21 cellular contexts compared by ENCODE assay signal in the genomic region with DNA sequence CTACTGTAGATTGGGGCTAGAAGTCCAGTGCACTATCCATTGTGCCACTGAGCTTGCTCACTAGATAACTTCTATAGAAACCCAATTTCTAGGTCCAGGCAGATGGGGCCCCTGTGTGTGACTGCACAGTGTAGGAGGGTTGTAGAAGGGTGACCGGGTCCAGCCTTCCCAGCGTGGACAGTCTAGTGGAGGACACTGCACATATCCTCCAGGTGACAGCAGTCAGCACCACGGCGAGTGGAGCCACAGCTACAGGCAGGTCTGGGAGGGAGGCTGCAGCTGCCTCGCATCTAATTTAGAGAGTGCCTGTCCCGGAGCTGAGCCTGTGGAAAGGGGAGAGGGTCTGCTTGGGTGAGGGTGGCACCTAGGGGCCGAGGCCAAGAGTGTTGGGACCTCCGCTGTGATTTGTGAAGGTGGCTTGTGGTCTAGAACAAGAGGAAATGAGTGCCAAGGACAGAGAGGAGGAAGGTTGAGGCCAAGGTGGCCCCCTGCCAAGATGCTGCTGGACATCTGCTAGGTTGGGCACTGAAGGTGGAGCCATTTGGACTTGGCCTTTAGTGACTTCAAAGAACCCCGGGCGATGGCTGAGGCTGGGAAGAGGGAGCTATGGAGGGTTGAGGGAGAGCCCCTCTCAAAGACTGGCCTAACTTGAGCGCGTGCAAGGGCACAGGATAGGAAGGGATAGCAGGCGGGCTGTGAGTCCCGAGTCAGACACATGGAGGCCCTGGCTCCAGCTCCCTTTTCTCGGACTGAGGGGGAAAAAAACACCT. TPM values are rescaled to one million over a fixed set of nuclear protein-coding genes. Genes with fewer than 3 reads are reported as not detected.
DNase-seq lines count a peak whose midpoint lies in the region; ATAC-seq, FAIRE-seq and TF ChIP-seq lines count a peak whose summit lies in the region.
"Had no signal": no experiment of that assay in that cellular context is flagged by ENCODE, and none has a peak within 500 bp of the region (broad histone marks: within the 10 kb centered on the region; RNA-seq: fewer than 3 reads in every experiment).

No MANE protein-coding gene starts in this region.

- peak overlapping the region; percentile 88; the same call in 1 of the 2 replicates for H3K27ac Mint-ChIP-seq in WTC11
- H3K27ac Mint-ChIP-seq in stimulated activated effector memory CD8-positive, alpha-beta T cell treated with anti-CD3 and anti-CD28 coated beads, Interleukin-12 subunit alpha, Interleukin-12 subunit beta, amount 100 ng/mL, for 72 hours, result peak overlapping the region; percentile 77
- H3K27ac Mint-ChIP-seq in activated CD4-positive, alpha-beta T cell treated with anti-CD3 and anti-CD28 coated beads, Interleukin-2, amount 10 ng/mL, durations not matched to agents 24 days and 14 days, result no peak overlapping the region
- no peak overlapping the region for H3K27ac Mint-ChIP-seq in immature natural killer cell
- H3K27ac Mint-ChIP-seq: B cell; natural killer cell treated with Interleukin-12 subunit alpha and Interleukin-12 subunit beta and Interleukin-15 and Interleukin-18, amount 100 ng/mL, for 72 hours had no signal

- no peak overlapping the region for H3K9ac ChIP-seq in kidney (ENCODE audit: low read length in 2 of 2)

- TF ChIP-seq CTCF in WTC11 (IDR thresholded peaks at IDR 0.05) (no peak), kidney (IDR thresholded peaks at IDR 0.05; ENCODE audit: borderline replicate concordance, extremely low read depth, insufficient read depth) (no peak), mucosa of descending colon (IDR thresholded peaks at IDR 0.05) (no peak)

- peak; percentile 46 for DNase-seq in activated CD8-positive, alpha-beta memory T cell treated with anti-CD3 and anti-CD28 coated beads for 24 hours
- no peak for DNase-seq in activated CD8-positive, alpha-beta memory T cell treated with anti-CD3 and anti-CD28 coated beads, Interleukin-2, amount 50 U/mL, for 4 hours
- DNase-seq in WTC11 (ENCODE audit: low spot score) (no peak), kidney (peak; percentile 51), mucosa of descending colon (no peak), immature natural killer cell (no peak)
- no peak for DNase-seq in stimulated activated effector memory CD8-positive, alpha-beta T cell treated with anti-CD3 and anti-CD28 coated beads, Interleukin-12 subunit alpha, Interleukin-12 subunit beta, amount 100 ng/mL, for 72 hours (ENCODE audit: low spot score in 2 of 2)
- DNase-seq in activated CD4-positive, alpha-beta T cell treated with anti-CD3 and anti-CD28 coated beads, Interleukin-2, amount 10 ng/mL, durations not matched to agents 24 days and 14 days, result no peak
- DNase-seq: activated effector memory CD4-positive, alpha-beta T cell treated with Interleukin-2 at 50 U/mL for 16 hours; amygdala; COR-L47; gastrocnemius medialis; mesendoderm; NCI-H524 treated with DMSO at 0.1 percent for 48 hours; stomach; trophoblast cell had no signal

- H3K4me3 ChIP-seq in kidney (ENCODE audit: low read length in 2 of 2), result no peak overlapping the region
- no peak overlapping the region for H3K4me3 ChIP-seq in mucosa of descending colon
- H3K4me3 ChIP-seq: esophagus muscularis mucosa, gastrocnemius medialis, stomach had no signal

- H3K9me3 ChIP-seq in kidney (ENCODE audit: control insufficient read depth in 1 of 2, low read length in 2 of 2), result no peaks in the 10 kb centered on the region
- H3K9me3 ChIP-seq in mucosa of descending colon, result no peaks in the 10 kb centered on the region
- H3K9me3 ChIP-seq: esophagus muscularis mucosa, gastrocnemius medialis, stomach had no signal

- FAIRE-seq in kidney (lab: Jason Lieb, UNC), result no peak
- FAIRE-seq: A204.1 had no signal

- no peaks in the 10 kb centered on the region for H3K9me3 Mint-ChIP-seq in WTC11
- H3K9me3 Mint-ChIP-seq in stimulated activated effector memory CD8-positive, alpha-beta T cell treated with anti-CD3 and anti-CD28 coated beads, Interleukin-12 subunit alpha, Interleukin-12 subunit beta, amount 100 ng/mL, for 72 hours, result no peaks in the 10 kb centered on the region
- H3K9me3 Mint-ChIP-seq in activated CD4-positive, alpha-beta T cell treated with anti-CD3 and anti-CD28 coated beads, Interleukin-2, amount 10 ng/mL, durations not matched to agents 24 days and 14 days, result no peaks in the 10 kb centered on the region
- H3K9me3 Mint-ChIP-seq in immature natural killer cell, result no peaks in the 10 kb centered on the region
- H3K9me3 Mint-ChIP-seq: natural killer cell treated with Interleukin-12 subunit alpha and Interleukin-12 subunit beta and Interleukin-15 and Interleukin-18, amount 100 ng/mL, for 72 hours had no signal

- H3K36me3 ChIP-seq in kidney (ENCODE audit: control insufficient read depth in 1 of 2, insufficient read depth in 2 of 2, low read length in 2 of 2) (peaks cover 0 to 11% of the 10 kb centered on the region in 2 donors), mucosa of descending colon (ENCODE audit: low read depth) (no peaks in the 10 kb centered on the region)

- H3K27me3 Mint-ChIP-seq in WTC11 (ENCODE audit: low read depth) (no peaks in the 10 kb centered on the region), immature natural killer cell (ENCODE audit: low read depth in 3 of 3) (peaks cover 0 to 4% (median 0%) of the 10 kb centered on the region in 3 donors)
- H3K27me3 Mint-ChIP-seq in activated CD4-positive, alpha-beta T cell treated with anti-CD3 and anti-CD28 coated beads, Interleukin-2, amount 10 ng/mL, durations not matched to agents 24 days and 14 days, result no peaks in the 10 kb centered on the region
- H3K27me3 Mint-ChIP-seq: B cell; natural killer cell treated with Interleukin-12 subunit alpha and Interleukin-12 subunit beta and Interleukin-15 and Interleukin-18, amount 100 ng/mL, for 72 hours had no signal

- ATAC-seq in WTC11 (no peak), mucosa of descending colon (no peak)
- no peak for ATAC-seq in stimulated activated effector memory CD8-positive, alpha-beta T cell treated with anti-CD3 and anti-CD28 coated beads, Interleukin-12 subunit alpha, Interleukin-12 subunit beta, amount 100 ng/mL, for 72 hours
- ATAC-seq: gastrocnemius medialis had no signal

- H3K4me3 Mint-ChIP-seq in WTC11 (no peak overlapping the region), immature natural killer cell (no peak overlapping the region)
- no peak overlapping the region for H3K4me3 Mint-ChIP-seq in stimulated activated effector memory CD8-positive, alpha-beta T cell treated with anti-CD3 and anti-CD28 coated beads, Interleukin-12 subunit alpha, Interleukin-12 subunit beta, amount 100 ng/mL, for 72 hours
- H3K4me3 Mint-ChIP-seq in activated CD4-positive, alpha-beta T cell treated with anti-CD3 and anti-CD28 coated beads, Interleukin-2, amount 10 ng/mL, durations not matched to agents 24 days and 14 days, result no peak overlapping the region
- H3K4me3 Mint-ChIP-seq: B cell; natural killer cell treated with Interleukin-12 subunit alpha and Interleukin-12 subunit beta and Interleukin-15 and Interleukin-18, amount 100 ng/mL, for 72 hours had no signal

- H3K4me1 ChIP-seq in kidney (ENCODE audit: control insufficient read depth in 1 of 2, insufficient read depth in 1 of 2, low read depth in 1 of 2, low read length in 2 of 2) (no peaks in the 10 kb centered on the region), mucosa of descending colon (ENCODE audit: low read depth) (no peaks in the 10 kb centered on the region)
- H3K4me1 ChIP-seq: esophagus muscularis mucosa, gastrocnemius medialis had no signal

- H3K36me3 Mint-ChIP-seq in WTC11 (peaks cover 21% of the 10 kb centered on the region), immature natural killer cell (peaks cover 9 to 23% (median 19%) of the 10 kb centered on the region in 3 donors)
- peaks cover 26% of the 10 kb centered on the region for H3K36me3 Mint-ChIP-seq in stimulated activated effector memory CD8-positive, alpha-beta T cell treated with anti-CD3 and anti-CD28 coated beads, Interleukin-12 subunit alpha, Interleukin-12 subunit beta, amount 100 ng/mL, for 72 hours
- H3K36me3 Mint-ChIP-seq in activated CD4-positive, alpha-beta T cell treated with anti-CD3 and anti-CD28 coated beads, Interleukin-2, amount 10 ng/mL, durations not matched to agents 24 days and 14 days (ENCODE audit: low read depth), result peaks cover 16% of the 10 kb centered on the region

- POLR2A ChIA-PET in WTC11 (lab: Charles Lee), result interaction anchor here (1.1 kb wide), 1 partner anchor 194 kb away, joined by 4 read pairs; no protein-coding TSS in a partner anchor

- intact Hi-C loops in kidney (cut with DNase I) (no loop called here), mucosa of descending colon (cut with DNase I, micrococcal nuclease) (no loop called here)
- intact Hi-C loops in activated CD4-positive, alpha-beta T cell treated with anti-CD3 and anti-CD28 coated beads, Interleukin-2, amount 10 ng/mL, durations not matched to agents 24 days and 14 days (cut with micrococcal nuclease), result no loop called here

- CTCF ChIA-PET in WTC11 (lab: Charles Lee), result interaction anchor here (0.5 to 2.0 kb wide), 8 partner anchors 29 to 307 kb away, joined by 3 to 13 read pairs (median 4); no protein-coding TSS in a partner anchor

- H3K4me1 Mint-ChIP-seq in WTC11, result 0 out of 2 replicates have a peak, but pooled peaks cover 2% of the 10 kb centered on the region
- H3K4me1 Mint-ChIP-seq in stimulated activated effector memory CD8-positive, alpha-beta T cell treated with anti-CD3 and anti-CD28 coated beads, Interleukin-12 subunit alpha, Interleukin-12 subunit beta, amount 100 ng/mL, for 72 hours, result no peaks in the 10 kb centered on the region
- H3K4me1 Mint-ChIP-seq in activated CD4-positive, alpha-beta T cell treated with anti-CD3 and anti-CD28 coated beads, Interleukin-2, amount 10 ng/mL, durations not matched to agents 24 days and 14 days, result no peaks in the 10 kb centered on the region
- no peaks in the 10 kb centered on the region for H3K4me1 Mint-ChIP-seq in immature natural killer cell
- H3K4me1 Mint-ChIP-seq: B cell had no signal

- no peak overlapping the region for H3K27ac ChIP-seq in kidney (ENCODE audit: low read depth in 2 of 2, low read length in 2 of 2)
- H3K27ac ChIP-seq: esophagus muscularis mucosa, gastrocnemius medialis, RWPE1, stomach had no signal

RNA-seq across cellular contexts. Expression of a gene that starts 46.0 kb away (rescaled TPM):
- 8.2 to 11.2 TPM (median 9.6 TPM) in 3 replicates for total RNA-seq in WTC11 (2021)
- total RNA-seq in kidney, result 35.4 TPM
- 5.2 TPM for polyA plus RNA-seq in kidney (ENCODE audit: insufficient read depth, low read depth, low replicate concordance)
- total RNA-seq in activated CD4-positive, alpha-beta T cell treated with anti-CD3 and anti-CD28 coated beads, Interleukin-2, amount 10 ng/mL, durations not matched to agents 24 days and 14 days, result 64.6 and 68.8 TPM in 2 replicates
- 10 to 100 TPM; 20.9 to 36.0 (median 21.3) TPM for total RNA-seq in mucosa of descending colon
- polyA plus RNA-seq in immature natural killer cell, result 10 to 100 TPM in 1 of 3 donors, 1 to 10 TPM in 2; 9.2 to 12.8 (median 9.3) TPM

Comparison
In these comparisons a context has a peak if more than half of its experiments do, and no peak if none do; other contexts are left out.
1. DNase-seq: peak in activated CD8-positive, alpha-beta memory T cell treated with anti-CD3 and anti-CD28 coated beads for 24 hours (single experiment) and kidney (single experiment); none in activated CD8-positive, alpha-beta memory T cell treated with anti-CD3 and anti-CD28 coated beads, Interleukin-2, amount 50 U/mL, for 4 hours (single experiment), WTC11 (single experiment), stimulated activated effector memory CD8-positive, alpha-beta T cell treated with anti-CD3 and anti-CD28 coated beads, Interleukin-12 subunit alpha, Interleukin-12 subunit beta, amount 100 ng/mL, for 72 hours (0 of 2), activated CD4-positive, alpha-beta T cell treated with anti-CD3 and anti-CD28 coated beads, Interleukin-2, amount 10 ng/mL, durations not matched to agents 24 days and 14 days (single experiment), mucosa of descending colon (0 of 3) and immature natural killer cell (0 of 3).
2. H3K27ac Mint-ChIP-seq: peak in WTC11 (single experiment) and stimulated activated effector memory CD8-positive, alpha-beta T cell treated with anti-CD3 and anti-CD28 coated beads, Interleukin-12 subunit alpha, Interleukin-12 subunit beta, amount 100 ng/mL, for 72 hours (single experiment); none in activated CD4-positive, alpha-beta T cell treated with anti-CD3 and anti-CD28 coated beads, Interleukin-2, amount 10 ng/mL, durations not matched to agents 24 days and 14 days (single experiment) and immature natural killer cell (0 of 6).